In genomic region chr4:152372444-152372843, GRCh38 we compare ENCODE assay signal across 22 cellular contexts.
"Had no signal": no experiment of that assay in that cellular context is flagged by ENCODE, and none has a peak within 500 bp of the region (broad histone marks: within the 10 kb centered on the region; RNA-seq: fewer than 3 reads in every experiment).

No MANE protein-coding gene starts in this region.

- H3K4me2 ChIP-seq: KMS-11 had no signal

- H3K4me3 ChIP-seq: K562, SJSA1, SK-N-MC had no signal

- H3K27me3 ChIP-seq: SJSA1 had no signal

- H3K9me3 ChIP-seq: SJSA1 had no signal

- FAIRE-seq: K562, RCC 7860 had no signal

- ATAC-seq: K562 had no signal

- H3K27ac ChIP-seq: KMS-11, SJSA1, SK-N-MC had no signal

- H3K36me3 ChIP-seq: SJSA1 had no signal

- H3K9ac ChIP-seq: KMS-11 had no signal

- DNase-seq: Kasumi-1, MM.1S, NCI-H1092 treated with DMSO at 0.1 percent for 48 hours, NCI-H1436, NCI-H187, NCI-H2029, NCI-H2081 treated with DMSO at 0.1 percent for 48 hours, NCI-H2171, NCI-H226, NCI-H446, NCI-H510A, NCI-H524 treated with DMSO at 0.1 percent for 48 hours, NCI-H69, NCI-H774, Right ventricle myocardium superior, RPMI8226, SIG-M5 had no signal
